Comparison of ENCODE assay signal across 8 cellular contexts in genomic region chr9:105425817-105426433, GRCh38. TPM values are rescaled to one million over a fixed set of nuclear protein-coding genes. Genes with fewer than 3 reads are reported as not detected.
DNase-seq lines count a peak whose midpoint lies in the region; ATAC-seq and TF ChIP-seq lines count a peak whose summit lies in the region.

No MANE protein-coding gene starts in this region.

- H3K23ac ChIP-seq in mesendoderm (ENCODE audit: low read length) = no peak overlapping the region

- CTCF ChIA-PET in AG04450 (lab: Charles Lee) = interaction anchor here (0.6 to 2.2 kb wide), 7 partner anchors 10 to 534 kb away, joined by 3 to 9 read pairs (median 4); no protein-coding TSS in a partner anchor

- intact Hi-C loops in colonic mucosa (cut with DNase I) = no loop called here

- no peak overlapping the region for H3K4ac ChIP-seq in mesendoderm (ENCODE audit: low read depth, low read length)

- H2BK15ac ChIP-seq in mesendoderm (replicated peaks; ENCODE audit: low read depth) = no peak overlapping the region

- no peaks in the 10 kb centered on the region for H3K4me1 ChIP-seq in colonic mucosa
- no peaks in the 10 kb centered on the region for H3K4me1 ChIP-seq in mesendoderm (ENCODE audit: control insufficient read depth, low read depth, low read length)

- ATAC-seq in GM18861 (IDR thresholded peaks at IDR 0.05; ENCODE audit: unreplicated experiment) = peak; percentile 67

- WGBS in mesendoderm (ENCODE audit: extremely low coverage, insufficient coverage, low lambda C conversion rate) = no CpG with 5 or more reads among the region's 2 CpGs

- H2AK5ac ChIP-seq in mesendoderm (ENCODE audit: low read length) = no peak overlapping the region

- H3K79me2 ChIP-seq in mesendoderm (ENCODE audit: control insufficient read depth, insufficient read depth, low read length) = no peaks in the 10 kb centered on the region

- H3K56ac ChIP-seq in mesendoderm (ENCODE audit: low read length) = no peak overlapping the region

- no peaks in the 10 kb centered on the region for H3K79me1 ChIP-seq in mesendoderm (ENCODE audit: low read length)

- H3K9me3 ChIP-seq in AG04450 (ENCODE audit: control insufficient read depth, insufficient read depth, low read length) (no peaks in the 10 kb centered on the region), colonic mucosa (no peaks in the 10 kb centered on the region)

- H2BK120ac ChIP-seq in mesendoderm (ENCODE audit: low read depth, low read length) = no peak overlapping the region

- H3K27me3 ChIP-seq in AG04450 (ENCODE audit: control insufficient read depth, insufficient read depth, low read length) (no peaks in the 10 kb centered on the region), colonic mucosa (no peaks in the 10 kb centered on the region), mesendoderm (ENCODE audit: insufficient read depth, low read length, poor library complexity) (no peaks in the 10 kb centered on the region)

- H3K36me3 ChIP-seq in colonic mucosa = no peaks in the 10 kb centered on the region
- H3K36me3 ChIP-seq in mesendoderm (ENCODE audit: control insufficient read depth, insufficient read depth, low read length) = no peaks in the 10 kb centered on the region

- H3K27ac ChIP-seq in AG04450 (ENCODE audit: low read depth, low read length) (no peak overlapping the region), colonic mucosa (no peak overlapping the region), mesendoderm (ENCODE audit: low read depth, low read length) (no peak overlapping the region)

- H3K9ac ChIP-seq in colonic mucosa (ENCODE audit: low read depth in 2 of 2, low read length in 2 of 2) = no peak overlapping the region
- no peak overlapping the region for H3K9ac ChIP-seq in mesendoderm (ENCODE audit: low read length)

- no peak overlapping the region for H3K4me2 ChIP-seq in mesendoderm (ENCODE audit: low read length)

- no peak overlapping the region for H4K5ac ChIP-seq in mesendoderm (ENCODE audit: low read length)

- TF ChIP-seq CTCF in AG04450 (IDR thresholded peaks at IDR 0.05; ENCODE audit: low read depth, low read length) = peak; percentile 60
- TF ChIP-seq CTCF in colonic mucosa (IDR thresholded peaks at IDR 0.05) = peak; percentile 33
- TF ChIP-seq CTCF in retinal pigment epithelial cell (conservative IDR thresholded peaks at IDR 0.05; ENCODE audit: low read depth, low read length) = peak; percentile 63

- no peak overlapping the region for H3K4me3 ChIP-seq in AG04450 (ENCODE audit: low read depth, low read length)
- no peak overlapping the region for H3K4me3 ChIP-seq in colonic mucosa
- H3K4me3 ChIP-seq in retinal pigment epithelial cell (ENCODE audit: low read length) = no peak overlapping the region
- H3K4me3 ChIP-seq in mesendoderm (ENCODE audit: low read length) = no peak overlapping the region

- no peak overlapping the region for H3K18ac ChIP-seq in mesendoderm (ENCODE audit: low read length)

- POLR2A ChIA-PET in AG04450 (lab: Yijun Ruan, JAX) = no interaction called here

- H4K8ac ChIP-seq in mesendoderm (ENCODE audit: low read depth, low read length) = no peak overlapping the region

- no peak for DNase-seq in AG04450 (ENCODE audit: low read depth, low spot score)
- peak; percentile 31 to 43 for DNase-seq in Kasumi-1 (lab: John Stamatoyannopoulos, UW)
- DNase-seq in colonic mucosa = no peak
- no peak for DNase-seq in retinal pigment epithelial cell (ENCODE audit: low read depth)
- DNase-seq in activated naive CD4-positive, alpha-beta T cell treated with anti-CD3 and anti-CD28 coated beads, Interleukin-2, amount 50 U/mL, for 16 hours = no peak
- DNase-seq in mesendoderm = no peak
- DNase-seq in NCI-H2196 (lab: John Stamatoyannopoulos, UW; ENCODE audit: unreplicated experiment) = no peak

- no peak overlapping the region for H2BK5ac ChIP-seq in mesendoderm (ENCODE audit: low read length)

RNA-seq across cellular contexts. Expression of gene FSD1L, which starts 21.9 kb away (rescaled TPM):
- polyA plus RNA-seq in AG04450 (2011; rRNA removed) = 5.6 and 7.4 TPM in 2 replicates
- polyA minus RNA-seq in AG04450 (2011; rRNA and poly(A)+ RNA removed) = 6.4 and 12.9 TPM in 2 replicates
- total RNA-seq in colonic mucosa = 1 to 10 TPM; 4.3 to 6.0 TPM
- polyA plus RNA-seq in mesendoderm (2013, experiment 1 of 2) = 1.3 TPM
- polyA plus RNA-seq in mesendoderm (2013, experiment 2 of 2) = 1.2 TPM

Comparison
In these comparisons a context has a peak if more than half of its experiments do, and no peak if none do; other contexts are left out.
1. DNase-seq: peak in Kasumi-1 (2 of 2); none in AG04450 (single experiment), colonic mucosa (single experiment), retinal pigment epithelial cell (single experiment), activated naive CD4-positive, alpha-beta T cell treated with anti-CD3 and anti-CD28 coated beads, Interleukin-2, amount 50 U/mL, for 16 hours (single experiment), mesendoderm (single experiment) and NCI-H2196 (single experiment).
2. Peak in every context shown above with its lines, with median percentiles within 50 percentile points of each other: CTCF ChIP-seq.